Comparison of ENCODE assay signal across 8 cellular contexts in genomic region chr11:83816572-83817187, GRCh38.
DNase-seq lines count a peak whose midpoint lies in the region; ATAC-seq, FAIRE-seq and TF ChIP-seq lines count a peak whose summit lies in the region.

No MANE protein-coding gene starts in this region.

- no TSS peak for BruUV-seq in OCI-LY7 (replicated peaks; lab: Mats Ljungman, UMichigan)

- TF ChIP-seq CTCF in A549 (IDR thresholded peaks at IDR 0.05) (peak; percentile 77), OCI-LY7 (conservative IDR thresholded peaks at IDR 0.05; ENCODE audit: low read length) (peak; percentile 85), thoracic aorta (IDR thresholded peaks at IDR 0.05) (peak; percentile 27)

- no peaks in the 10 kb centered on the region for H3K27me3 ChIP-seq in thoracic aorta (replicated peaks; ENCODE audit: insufficient read depth)

- H2AFZ ChIP-seq in OCI-LY7 (ENCODE audit: low read length) = no peak overlapping the region

- 34% methylated on average over 2 of the region's 2 CpGs for WGBS in A549 (ENCODE audit: missing lambda C conversion rate)

- CTCF ChIA-PET in A549 (lab: Yijun Ruan, JAX) (interaction anchor here (0.6 to 7.2 kb wide), 13 partner anchors 8 to 1099 kb away, joined by 3 to 77 read pairs (median 4); partner anchors contain the start of gene FAM181B), OCI-LY7 (lab: Charles Lee; ENCODE audit: unreplicated experiment) (no interaction called here)

- peak; percentile 70 to 74 for TF ChIP-seq RAD21 in A549 (conservative IDR thresholded peaks at IDR 0.05 in 1 of 2, IDR thresholded peaks at IDR 0.05 in 1 of 2)

- H3K79me2 ChIP-seq in OCI-LY7 (ENCODE audit: insufficient read depth, low read depth, low read length) = no peaks in the 10 kb centered on the region

- ATAC-seq in A549 = peak; percentile 30 to 67; a peak in 2 of 6 replicates
- ATAC-seq in thoracic aorta (ENCODE audit: insufficient number of reproducible peaks, low FRiP score, low read depth) = no peak
- ATAC-seq in sciatic nerve = no peak

- no peaks in the 10 kb centered on the region for H3K9me2 ChIP-seq in OCI-LY7 (ENCODE audit: insufficient read depth, low read length)

- H3K4me3 ChIP-seq in A549 (no peak overlapping the region), OCI-LY7 (ENCODE audit: low read depth, low read length, poor library complexity, severe bottlenecking) (no peak overlapping the region), thoracic aorta (no peak overlapping the region)

- peak; percentile 10 to 12 for DNase-seq in A549 (ENCODE audit: low read depth in 1 of 2, low spot score in 1 of 2)
- no peak for DNase-seq in GM12892 (ENCODE audit: insufficient read length)
- DNase-seq in OCI-LY7 (ENCODE audit: low spot score) = peak; percentile 39
- DNase-seq in erythroblast (lab: John Stamatoyannopoulos, UW) = peak; percentile 2 to 20
- no peak for DNase-seq in thoracic aorta (ENCODE audit: low spot score)
- DNase-seq in sciatic nerve (ENCODE audit: low spot score) = no peak
- DNase-seq in activated T-cell treated with anti-CD3 and anti-CD28 coated beads for 4 hours = no peak
- DNase-seq in NCI-H1048 (lab: John Stamatoyannopoulos, UW) = no peak

- no peaks in the 10 kb centered on the region for H3K4me1 ChIP-seq in A549
- no peaks in the 10 kb centered on the region for H3K4me1 ChIP-seq in OCI-LY7 (ENCODE audit: insufficient read depth, low read length, poor library complexity, severe bottlenecking)
- H3K4me1 ChIP-seq in thoracic aorta (ENCODE audit: control insufficient read depth in 1 of 2, low read depth in 2 of 2) = no peaks in the 10 kb centered on the region

- H3K36me3 ChIP-seq in OCI-LY7 (ENCODE audit: insufficient read depth, low read length) (no peaks in the 10 kb centered on the region), thoracic aorta (no peaks in the 10 kb centered on the region)

- H3K4me2 ChIP-seq in A549 (no peak overlapping the region), OCI-LY7 (ENCODE audit: low read length) (no peak overlapping the region)

- intact Hi-C loops in OCI-LY7 (cut with micrococcal nuclease; ENCODE audit: unreplicated experiment) = loop anchor here (5.0 to 10.0 kb wide), 4 partner anchors 524 to 1132 kb away; no protein-coding TSS in a partner anchor
- intact Hi-C loops in sciatic nerve (cut with DNase I) = loop anchor here (5.0 kb wide), 1 partner anchor 524 kb away; no protein-coding TSS in a partner anchor

- H3K9me3 ChIP-seq in A549 (no peaks in the 10 kb centered on the region), OCI-LY7 (ENCODE audit: low read length) (no peaks in the 10 kb centered on the region), thoracic aorta (no peaks in the 10 kb centered on the region)

- H4K20me1 ChIP-seq in OCI-LY7 (ENCODE audit: insufficient read depth, low read length) = no peaks in the 10 kb centered on the region

- no peak overlapping the region for H3K27ac ChIP-seq in A549
- no peak overlapping the region for H3K27ac ChIP-seq in OCI-LY7 (ENCODE audit: low read depth, low read length, poor library complexity, severe bottlenecking)
- no peak overlapping the region for H3K27ac ChIP-seq in thoracic aorta

- TF ChIP-seq POLR2A in A549 (IDR thresholded peaks at IDR 0.05; ENCODE audit: low read length) (no peak), GM12892 (IDR thresholded peaks at IDR 0.05; ENCODE audit: low read depth, low read length) (no peak), erythroblast (IDR thresholded peaks at IDR 0.05; ENCODE audit: low read length) (no peak)

- POLR2A ChIA-PET in A549 (lab: Yijun Ruan, JAX) = no interaction called here
- POLR2A ChIA-PET in OCI-LY7 (lab: Charles Lee) = no interaction called here

- TF ChIP-seq EP300 in A549 (IDR thresholded peaks at IDR 0.05) = no peak

- FAIRE-seq in A549 (lab: Jason Lieb, UNC) (peak; percentile 72), GM12892 (lab: Jason Lieb, UNC) (peak; percentile 93)

TF ChIP-seq in A549, 52 proteins besides CTCF, POLR2A, EP300 and RAD21:
- TF ChIP-seq RFX5 (IDR thresholded peaks at IDR 0.05) (no peak), SMC3 (IDR thresholded peaks at IDR 0.05) (peak; percentile 63), ELK1 (IDR thresholded peaks at IDR 0.05; ENCODE audit: low read depth, low read length) (no peak), PBX3 (IDR thresholded peaks at IDR 0.05) (no peak)

Comparison
In these comparisons a context has a peak if more than half of its experiments do, and no peak if none do; other contexts are left out.
1. ATAC-seq: peak in A549 (2 of 2); none in thoracic aorta (single experiment) and sciatic nerve (single experiment).
2. DNase-seq: peak in A549 (2 of 2), OCI-LY7 (single experiment) and erythroblast (2 of 2); none in GM12892 (single experiment), thoracic aorta (single experiment), sciatic nerve (single experiment), activated T-cell treated with anti-CD3 and anti-CD28 coated beads for 4 hours (single experiment) and NCI-H1048 (single experiment).
3. CTCF ChIP-seq: peak in every context shown above with its lines; median percentile 85 in OCI-LY7; 77 in A549; 27 in thoracic aorta.